8 cellular contexts compared by ENCODE assay signal in the genomic region with DNA sequence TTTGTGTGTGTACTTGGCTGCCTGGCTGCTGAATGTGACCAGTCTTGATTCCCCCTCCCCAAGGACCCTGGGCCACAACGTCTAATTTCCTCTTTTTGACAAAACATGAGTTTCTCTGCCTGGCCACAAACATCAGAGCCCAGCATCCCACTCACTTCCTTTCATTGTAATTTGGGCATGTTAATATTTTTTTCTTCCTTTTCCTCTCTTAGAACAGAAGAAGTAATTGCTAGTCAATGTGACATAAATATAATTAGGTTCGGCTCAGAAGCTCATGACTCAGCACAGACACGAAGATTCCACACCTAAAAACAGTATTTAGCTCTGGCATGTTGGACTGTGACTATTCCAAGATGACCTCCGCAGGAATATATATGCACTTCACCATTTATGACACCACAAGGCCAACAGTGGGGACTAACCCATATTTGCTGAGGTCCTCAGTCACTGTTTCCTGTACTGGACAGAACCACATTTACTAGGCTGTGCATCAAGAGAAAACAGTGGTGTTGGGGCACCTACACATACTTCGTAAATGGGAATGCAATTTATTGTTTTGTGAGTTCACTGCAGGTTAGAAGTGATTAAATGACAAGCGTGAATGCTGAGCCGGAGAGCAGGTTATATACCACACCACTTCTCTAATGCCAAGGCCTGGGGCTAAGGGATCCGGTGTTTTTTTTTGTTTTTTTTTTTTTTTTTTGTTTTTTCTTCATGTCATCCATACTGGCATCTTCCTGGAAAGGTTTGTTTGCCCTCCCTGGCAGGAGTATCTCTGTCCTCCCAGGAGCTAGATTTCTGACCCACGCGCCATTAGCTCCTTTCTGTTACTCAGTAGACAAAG. TPM values are rescaled to one million over a fixed set of nuclear protein-coding genes. Genes with fewer than 3 reads are reported as not detected.
A peak's percentile ranks its signal among the peaks of the same experiment; 100 is the strongest.
DNase-seq lines count a peak whose midpoint lies in the region; ATAC-seq, FAIRE-seq and TF ChIP-seq lines count a peak whose summit lies in the region.

No MANE protein-coding gene starts in this region.

- H3K27ac ChIP-seq in K562 (ENCODE audit: extremely low read depth, low read depth, low read length): no peak overlapping the region
- no peak overlapping the region for H3K27ac ChIP-seq in naive thymus-derived CD4-positive, alpha-beta T cell (ENCODE audit: low read depth, low read length)

- POLR2A ChIA-PET in K562 (lab: Yijun Ruan, JAX): interaction anchor here (0.8 to 1.8 kb wide), 2 partner anchors 10 to 523 kb away, joined by 3 to 4 read pairs; no protein-coding TSS in a partner anchor
- POLR2A ChIA-PET in naive thymus-derived CD4-positive, alpha-beta T cell (lab: Charles Lee): interaction anchor here (0.6 to 1.5 kb wide), 4 partner anchors 15 to 113 kb away, joined by 3 to 5 read pairs (median 4); no protein-coding TSS in a partner anchor

- no peaks in the 10 kb centered on the region for H3K9me1 ChIP-seq in K562 (ENCODE audit: control insufficient read depth, insufficient read depth, low read length)

- intact Hi-C loops in K562 (cut with micrococcal nuclease): loop anchor here (2.0 to 10.0 kb wide), 3 partner anchors 77 to 184 kb away; no protein-coding TSS in a partner anchor
- intact Hi-C loops in naive thymus-derived CD4-positive, alpha-beta T cell (cut with micrococcal nuclease): loop anchor here in 1 of 2 donors (2.0 kb wide), 1 partner anchor 1068 kb away; no protein-coding TSS in a partner anchor

- no peaks in the 10 kb centered on the region for H3K27me3 Mint-ChIP-seq in naive thymus-derived CD4-positive, alpha-beta T cell

- H3K4me3 Mint-ChIP-seq in naive thymus-derived CD4-positive, alpha-beta T cell: peak overlapping the region; percentile 15 to 87 (median 48)

- no peaks in the 10 kb centered on the region for H3K9me2 ChIP-seq in Loucy (replicated peaks; ENCODE audit: low read depth, low read length)

- H3K9ac ChIP-seq in Loucy (ENCODE audit: low read depth, low read length, poor library complexity, severe bottlenecking) (peak overlapping the region; percentile 55), K562 (ENCODE audit: insufficient read depth in 1 of 2, low read depth in 2 of 2, low read length in 2 of 2) (no peak overlapping the region)

- H3K4me3 ChIP-seq in Loucy (ENCODE audit: low read length, poor library complexity, severe bottlenecking): peak overlapping the region; percentile 51
- no peak overlapping the region for H3K4me3 ChIP-seq in K562
- H3K4me3 ChIP-seq in naive thymus-derived CD4-positive, alpha-beta T cell (ENCODE audit: low read length): no peak overlapping the region

- H4K20me1 ChIP-seq in Loucy (ENCODE audit: insufficient read depth, low read length, poor library complexity, severe bottlenecking): no peaks in the 10 kb centered on the region
- H4K20me1 ChIP-seq in K562 (replicated peaks; ENCODE audit: control insufficient read depth, insufficient read depth, low read length): no peaks in the 10 kb centered on the region; the same call in 1 of the 2 replicates

- H3K4me2 ChIP-seq in Loucy (ENCODE audit: low read depth, low read length, poor library complexity, severe bottlenecking) (peak overlapping the region; percentile 78), K562 (ENCODE audit: insufficient read depth, low read length) (no peak overlapping the region)

- WGBS in K562 (ENCODE audit: insufficient coverage, low coverage, missing lambda C conversion rate): 56% methylated on average over 8 of the region's 10 CpGs

- ATAC-seq in K562 (no peak), GM21381 (IDR thresholded peaks at IDR 0.05; ENCODE audit: unreplicated experiment) (no peak), HG03095 (IDR thresholded peaks at IDR 0.05; ENCODE audit: unreplicated experiment) (no peak)
- no peak for ATAC-seq in naive thymus-derived CD4-positive, alpha-beta T cell

- peaks cover 20% of the 10 kb centered on the region for H3F3A ChIP-seq in Loucy (ENCODE audit: low read depth)

- no peak for TF ChIP-seq EP300 in K562 (IDR thresholded peaks at IDR 0.05; ENCODE audit: low read length)

- no TSS peak for BruUV-seq in K562 (replicated peaks; lab: Mats Ljungman, UMichigan)

- H3K79me2 ChIP-seq in Loucy (ENCODE audit: insufficient read depth, low read length) (no peaks in the 10 kb centered on the region), K562 (ENCODE audit: control insufficient read depth, insufficient read depth, low read length) (no peaks in the 10 kb centered on the region)

- in situ Hi-C loops in K562 (cut with MboI): loop anchor here (5.0 kb wide), 1 partner anchor 103 kb away; no protein-coding TSS in a partner anchor

- H3K4me1 ChIP-seq in Loucy (ENCODE audit: insufficient read depth, low read length, poor library complexity, severe bottlenecking): peaks cover 56% of the 10 kb centered on the region
- peaks cover 0 to 10% of the 10 kb centered on the region in 2 experiments; a peak in 3 of 5 replicates for H3K4me1 ChIP-seq in K562 (replicated peaks in 1 of 2; ENCODE audit: control insufficient read depth in 2 of 2, insufficient read depth in 2 of 2, low read length in 2 of 2)
- H3K4me1 ChIP-seq in naive thymus-derived CD4-positive, alpha-beta T cell (ENCODE audit: control insufficient read depth in 2 of 2, insufficient read depth in 2 of 2, low read length in 2 of 2): peaks cover 6 to 32% of the 10 kb centered on the region in 2 donors

- CTCF ChIA-PET in K562 (lab: Yijun Ruan, JAX; ENCODE audit: low intra/inter-chr PET ratio): no interaction called here
- CTCF ChIA-PET in naive thymus-derived CD4-positive, alpha-beta T cell (lab: Charles Lee): interaction anchor here (0.6 to 8.6 kb wide), 5 partner anchors 21 to 312 kb away, joined by 3 to 125 read pairs (median 3); no protein-coding TSS in a partner anchor

- peak; percentile 69 to 76 for DNase-seq in AML-193 (lab: John Stamatoyannopoulos, UW)
- DNase-seq in K562 (ENCODE audit: extremely low read depth in 1 of 4, low spot score in 3 of 4): no peak
- DNase-seq in naive thymus-derived CD4-positive, alpha-beta T cell: no peak
- DNase-seq in NCI-H524 (lab: John Stamatoyannopoulos, UW): no peak
- DNase-seq in stimulated activated CD4-positive, alpha-beta T cell treated with anti-CD3 and anti-CD28 coated beads, Interleukin-15, amount 100 ng/mL, for 24 hours: no peak

- no peak for FAIRE-seq in K562 (lab: Jason Lieb, UNC)

- no peaks in the 10 kb centered on the region for H3K36me3 Mint-ChIP-seq in naive thymus-derived CD4-positive, alpha-beta T cell

- TF ChIP-seq RAD21 in K562 (CRISPR knock-in tag; conservative IDR thresholded peaks at IDR 0.05 in 1 of 2, IDR thresholded peaks at IDR 0.05 in 1 of 2): no peak

- H3K9me3 ChIP-seq in Loucy (ENCODE audit: insufficient read depth, low read depth, low read length) (no peaks in the 10 kb centered on the region), K562 (replicated peaks; ENCODE audit: control insufficient read depth, insufficient read depth, low read depth, low read length) (no peaks in the 10 kb centered on the region)
- H3K9me3 ChIP-seq in naive thymus-derived CD4-positive, alpha-beta T cell (ENCODE audit: control insufficient read depth in 2 of 3, low read length in 3 of 3): no peaks in the 10 kb centered on the region

- no peaks in the 10 kb centered on the region for H3K9me3 Mint-ChIP-seq in naive thymus-derived CD4-positive, alpha-beta T cell

- no peaks in the 10 kb centered on the region for H3K27me3 ChIP-seq in Loucy (ENCODE audit: insufficient read depth, low read length, poor library complexity, severe bottlenecking)
- peaks cover 8 to 34% of the 10 kb centered on the region in 2 experiments; a peak in 4 of 5 replicates for H3K27me3 ChIP-seq in K562 (ENCODE audit: control insufficient read depth in 2 of 2, insufficient read depth in 2 of 2, low read length in 2 of 2)
- no peaks in the 10 kb centered on the region for H3K27me3 ChIP-seq in naive thymus-derived CD4-positive, alpha-beta T cell (ENCODE audit: control insufficient read depth in 2 of 2, insufficient read depth in 2 of 2, low read length in 2 of 2)

- H2AFZ ChIP-seq in Loucy (ENCODE audit: low read length) (peak overlapping the region; percentile 13; the same call in 1 of the 2 replicates), K562 (ENCODE audit: low read depth, low read length) (peak overlapping the region; percentile 63; the same call in 1 of the 2 replicates)

- peaks cover 24 to 49% (median 43%) of the 10 kb centered on the region in 7 donors for H3K4me1 Mint-ChIP-seq in naive thymus-derived CD4-positive, alpha-beta T cell

- TF ChIP-seq CTCF in Loucy (conservative IDR thresholded peaks at IDR 0.05; ENCODE audit: low read length) (no peak), K562 (IDR thresholded peaks at IDR 0.05 in 2 of 3, conservative IDR thresholded peaks at IDR 0.05 in 1 of 3; ENCODE audit: insufficient read depth in 2 of 3, low read depth in 1 of 3, low read length in 3 of 3) (no peak)

- H3K36me3 ChIP-seq in Loucy (ENCODE audit: insufficient read depth, low read length): no peaks in the 10 kb centered on the region
- no peaks in the 10 kb centered on the region for H3K36me3 ChIP-seq in K562 (ENCODE audit: control insufficient read depth, insufficient read depth, low read length)
- no peaks in the 10 kb centered on the region for H3K36me3 ChIP-seq in naive thymus-derived CD4-positive, alpha-beta T cell (ENCODE audit: control insufficient read depth in 2 of 3, insufficient read depth in 3 of 3, low read length in 3 of 3)

- TF ChIP-seq POLR2A in K562 (conservative IDR thresholded peaks at IDR 0.05): no peak

- peak overlapping the region; percentile 69 to 99 (median 95) for H3K27ac Mint-ChIP-seq in naive thymus-derived CD4-positive, alpha-beta T cell

RNA-seq across cellular contexts. Expression of gene GSG1, which starts 4.2 kb away (rescaled TPM):
- not detected in 2 replicates for total RNA-seq in K562 (2011; cell fraction: chromatin; rRNA removed; ENCODE audit: low replicate concordance)
- not detected in 2 replicates for total RNA-seq in K562 (2011; cell fraction: nucleolus; rRNA removed)
- not detected in 2 replicates for total RNA-seq in K562 (2011; cell fraction: nucleoplasm; rRNA removed)
- total RNA-seq in K562 (2014; rRNA removed): not detected in 2 replicates
- total RNA-seq in K562 (2014; rRNA removed; fragmentation: Illumina TruSeq; extraction: Trizol): not detected in 2 replicates
- total RNA-seq in K562 (2015; rRNA removed; fragmentation: Illumina TruSeq; extraction: Trizol): not detected in 2 replicates
- total RNA-seq in K562 (2021): not detected in 2 replicates
- polyA plus RNA-seq in K562 (2011; rRNA removed): not detected in 2 replicates
- polyA plus RNA-seq in K562 (2011; cell fraction: cytosol; rRNA removed): not detected in 2 replicates
- not detected in 2 replicates for polyA plus RNA-seq in K562 (2011; cell fraction: nucleus; rRNA removed)
- polyA plus RNA-seq in K562 (2012): not detected in 2 replicates
- not detected in 2 replicates for polyA plus RNA-seq in K562 (2014; fragmentation: Illumina TruSeq; extraction: Trizol)
- polyA plus RNA-seq in K562 (2014; fragmentation: Nextera tagmentation; extraction: Ambion mirVana): not detected
- polyA plus RNA-seq in K562 (2014; rRNA removed): not detected in 2 replicates
- polyA minus RNA-seq in K562 (2011; rRNA and poly(A)+ RNA removed): not detected in 2 replicates
- not detected in 2 replicates for polyA minus RNA-seq in K562 (2011; cell fraction: cytosol; rRNA and poly(A)+ RNA removed)
- polyA minus RNA-seq in K562 (2011; cell fraction: nucleus; rRNA and poly(A)+ RNA removed): not detected in 2 replicates
- not detected for total RNA-seq in naive thymus-derived CD4-positive, alpha-beta T cell
- polyA plus RNA-seq in naive thymus-derived CD4-positive, alpha-beta T cell: not detected

RNA-seq across cellular contexts. Expression of gene FAM234B, which starts 55.1 kb away (rescaled TPM):
- total RNA-seq in K562 (2011; cell fraction: chromatin; rRNA removed; ENCODE audit: low replicate concordance): 7.7 and 8.2 TPM in 2 replicates
- total RNA-seq in K562 (2011; cell fraction: nucleolus; rRNA removed): 9.3 and 10.3 TPM in 2 replicates
- 9.8 and 13.1 TPM in 2 replicates for total RNA-seq in K562 (2011; cell fraction: nucleoplasm; rRNA removed)
- total RNA-seq in K562 (2014; rRNA removed) (1.3 and 2.4 TPM in 2 replicates), K562 (2014; rRNA removed; fragmentation: Illumina TruSeq; extraction: Trizol) (2.2 and 2.6 TPM in 2 replicates), K562 (2015; rRNA removed; fragmentation: Illumina TruSeq; extraction: Trizol) (1.6 and 2.0 TPM in 2 replicates), K562 (2021) (2.2 and 2.3 TPM in 2 replicates)
- polyA plus RNA-seq in K562 (2011; rRNA removed) (4.3 and 7.0 TPM in 2 replicates), K562 (2014; fragmentation: Illumina TruSeq; extraction: Trizol) (1.9 and 2.0 TPM in 2 replicates), K562 (2014; fragmentation: Nextera tagmentation; extraction: Ambion mirVana) (1 to 10 TPM in 1 of 2 experiments, under 1 TPM in 1; 1.00 to 2.3 TPM), K562 (2014; rRNA removed) (1.6 and 2.0 TPM in 2 replicates)
- 2.3 and 5.7 TPM in 2 replicates for polyA plus RNA-seq in K562 (2011; cell fraction: cytosol; rRNA removed)
- 2.8 and 3.7 TPM in 2 replicates for polyA plus RNA-seq in K562 (2011; cell fraction: nucleus; rRNA removed)
- 1.7 and 1.8 TPM in 2 replicates for polyA plus RNA-seq in K562 (2012)
- 12.1 and 18.7 TPM in 2 replicates for polyA minus RNA-seq in K562 (2011; rRNA and poly(A)+ RNA removed)
- polyA minus RNA-seq in K562 (2011; cell fraction: cytosol; rRNA and poly(A)+ RNA removed): 4.9 and 6.5 TPM in 2 replicates
- polyA minus RNA-seq in K562 (2011; cell fraction: nucleus; rRNA and poly(A)+ RNA removed): 4.2 and 12.6 TPM in 2 replicates
- 1 to 10 TPM; 2.7 to 5.8 (median 4.3) TPM for total RNA-seq in naive thymus-derived CD4-positive, alpha-beta T cell
- 1 to 10 TPM; 2.6 to 4.3 TPM for polyA plus RNA-seq in naive thymus-derived CD4-positive, alpha-beta T cell

Comparison
In these comparisons a context has a peak if more than half of its experiments do, and no peak if none do; other contexts are left out.
1. DNase-seq: peak in AML-193 (2 of 2); none in K562 (0 of 4), naive thymus-derived CD4-positive, alpha-beta T cell (0 of 9), NCI-H524 (0 of 2) and stimulated activated CD4-positive, alpha-beta T cell treated with anti-CD3 and anti-CD28 coated beads, Interleukin-15, amount 100 ng/mL, for 24 hours (single experiment).